Comparison of ENCODE assay signal across 19 cellular contexts in genomic region chr4:3218824-3219760, GRCh38. TPM values are rescaled to one million over a fixed set of nuclear protein-coding genes. Genes with fewer than 3 reads are reported as not detected.
DNase-seq lines count a peak whose midpoint lies in the region; ATAC-seq, FAIRE-seq and TF ChIP-seq lines count a peak whose summit lies in the region.
"Had no signal": no experiment of that assay in that cellular context is flagged by ENCODE, and none has a peak within 500 bp of the region (broad histone marks: within the 10 kb centered on the region; RNA-seq: fewer than 3 reads in every experiment).

No MANE protein-coding gene starts in this region.

- intact Hi-C loops in left ventricle myocardium superior (cut with micrococcal nuclease) (no loop called here), Right ventricle myocardium inferior (cut with DNase I) (no loop called here)

- H3K4me1 Mint-ChIP-seq in WTC11 (no peaks in the 10 kb centered on the region), memory B cell (peaks cover 2% of the 10 kb centered on the region)
- peaks cover 0 to 3% of the 10 kb centered on the region in 2 donors for H3K4me1 Mint-ChIP-seq in stimulated activated naive B cell treated with anti-CD40 and anti-IgM and Interleukin-4, amounts not matched to agents 10 μg/mL and 1 μg/mL and 100 μg/mL, for 72 hours

- peaks cover 70% of the 10 kb centered on the region for H3K36me3 Mint-ChIP-seq in WTC11
- H3K36me3 Mint-ChIP-seq in memory B cell: peaks cover 35% of the 10 kb centered on the region
- H3K36me3 Mint-ChIP-seq in stimulated activated naive B cell treated with anti-CD40 and anti-IgM and Interleukin-4, amounts not matched to agents 10 μg/mL and 1 μg/mL and 100 μg/mL, for 72 hours: peaks cover 46 to 66% of the 10 kb centered on the region in 2 donors

- DNase-seq in left ventricle myocardium superior: peak; percentile 17
- DNase-seq in Right ventricle myocardium inferior (ENCODE audit: missing footprints): no peak
- DNase-seq in WTC11 (ENCODE audit: low spot score): no peak
- DNase-seq in memory B cell (ENCODE audit: low spot score in 2 of 2): no peak
- no peak for DNase-seq in stimulated activated naive B cell treated with anti-CD40 and anti-IgM and Interleukin-4, amounts not matched to agents 10 μg/mL and 1 μg/mL and 100 μg/mL, for 72 hours
- no peak for DNase-seq in amygdala (lab: John Stamatoyannopoulos, UW)
- DNase-seq in DMS 273 treated with DMSO at 0.1 percent for 48 hours (lab: John Stamatoyannopoulos, UW): no peak
- DNase-seq in RCC 7860 (ENCODE audit: low spot score): no peak
- DNase-seq: activated CD8-positive, alpha-beta memory T cell treated with anti-CD3 and anti-CD28 coated beads, Interleukin-2, amount 50 U/mL, for 4 hours; activated gamma-delta T cell treated with Interleukin-2 at 50 U/mL for 16 hours; central memory CD4-positive, alpha-beta T cell; DMS79 treated with DMSO at 0.1 percent for 48 hours; NCI-H1694 treated with DMSO at 0.1 percent for 48 hours; NCI-H2227 treated with DMSO at 0.1 percent for 48 hours; right cardiac atrium; transverse colon had no signal

- H3K4me3 Mint-ChIP-seq in WTC11: no peak overlapping the region
- no peak overlapping the region for H3K4me3 Mint-ChIP-seq in memory B cell
- no peak overlapping the region for H3K4me3 Mint-ChIP-seq in stimulated activated naive B cell treated with anti-CD40 and anti-IgM and Interleukin-4, amounts not matched to agents 10 μg/mL and 1 μg/mL and 100 μg/mL, for 72 hours

- ATAC-seq in left ventricle myocardium superior (no peak), Right ventricle myocardium inferior (no peak), WTC11 (no peak), memory B cell (ENCODE audit: low read depth) (no peak)
- no peak for ATAC-seq in stimulated activated naive B cell treated with anti-CD40 and anti-IgM and Interleukin-4, amounts not matched to agents 10 μg/mL and 1 μg/mL and 100 μg/mL, for 72 hours (replicated peaks)

- H3K27me3 Mint-ChIP-seq in WTC11 (ENCODE audit: low read depth) (no peaks in the 10 kb centered on the region), memory B cell (no peaks in the 10 kb centered on the region)
- H3K27me3 Mint-ChIP-seq in stimulated activated naive B cell treated with anti-CD40 and anti-IgM and Interleukin-4, amounts not matched to agents 10 μg/mL and 1 μg/mL and 100 μg/mL, for 72 hours: no peaks in the 10 kb centered on the region

- no peak for FAIRE-seq in RCC 7860 (lab: Jason Lieb, UNC)
- FAIRE-seq: GM12891, TTC549 had no signal

- peak overlapping the region; percentile 36; the same call in 1 of the 2 replicates for H3K27ac Mint-ChIP-seq in WTC11
- H3K27ac Mint-ChIP-seq in memory B cell: peak overlapping the region; percentile 40
- peak overlapping the region; percentile 31 for H3K27ac Mint-ChIP-seq in stimulated activated naive B cell treated with anti-CD40 and anti-IgM and Interleukin-4, amounts not matched to agents 10 μg/mL and 1 μg/mL and 100 μg/mL, for 72 hours

- H3K9me3 Mint-ChIP-seq in WTC11 (no peaks in the 10 kb centered on the region), memory B cell (no peaks in the 10 kb centered on the region)
- H3K9me3 Mint-ChIP-seq in stimulated activated naive B cell treated with anti-CD40 and anti-IgM and Interleukin-4, amounts not matched to agents 10 μg/mL and 1 μg/mL and 100 μg/mL, for 72 hours: no peaks in the 10 kb centered on the region

- TF ChIP-seq CTCF in WTC11 (IDR thresholded peaks at IDR 0.05): no peak

- POLR2A ChIA-PET in WTC11 (lab: Charles Lee): no interaction called here

- CTCF ChIA-PET in WTC11 (lab: Charles Lee): interaction anchor here (1.6 kb wide), 1 partner anchor 100 kb away, joined by 8 read pairs; no protein-coding TSS in a partner anchor

TF ChIP-seq in WTC11, 78 proteins besides CTCF, POLR2A, EP300 and RAD21:
- no peak for TF ChIP-seq FOXK1 (CRISPR knock-in tag; IDR thresholded peaks at IDR 0.05)
- TF ChIP-seq CREB1 (CRISPR knock-in tag; IDR thresholded peaks at IDR 0.05): no peak

RNA-seq across cellular contexts. Expression of gene MSANTD1, which starts 29.9 kb away (rescaled TPM):
- 0.45 TPM for total RNA-seq in left ventricle myocardium superior
- 0.51 TPM for total RNA-seq in Right ventricle myocardium inferior
- total RNA-seq in WTC11 (2021): 0.98 to 1.1 TPM (median 0.99 TPM) in 3 replicates
- total RNA-seq: epithelial cell of proximal tubule had no signal
